ENCODE assay signal across 1 cellular context in the genomic region with DNA sequence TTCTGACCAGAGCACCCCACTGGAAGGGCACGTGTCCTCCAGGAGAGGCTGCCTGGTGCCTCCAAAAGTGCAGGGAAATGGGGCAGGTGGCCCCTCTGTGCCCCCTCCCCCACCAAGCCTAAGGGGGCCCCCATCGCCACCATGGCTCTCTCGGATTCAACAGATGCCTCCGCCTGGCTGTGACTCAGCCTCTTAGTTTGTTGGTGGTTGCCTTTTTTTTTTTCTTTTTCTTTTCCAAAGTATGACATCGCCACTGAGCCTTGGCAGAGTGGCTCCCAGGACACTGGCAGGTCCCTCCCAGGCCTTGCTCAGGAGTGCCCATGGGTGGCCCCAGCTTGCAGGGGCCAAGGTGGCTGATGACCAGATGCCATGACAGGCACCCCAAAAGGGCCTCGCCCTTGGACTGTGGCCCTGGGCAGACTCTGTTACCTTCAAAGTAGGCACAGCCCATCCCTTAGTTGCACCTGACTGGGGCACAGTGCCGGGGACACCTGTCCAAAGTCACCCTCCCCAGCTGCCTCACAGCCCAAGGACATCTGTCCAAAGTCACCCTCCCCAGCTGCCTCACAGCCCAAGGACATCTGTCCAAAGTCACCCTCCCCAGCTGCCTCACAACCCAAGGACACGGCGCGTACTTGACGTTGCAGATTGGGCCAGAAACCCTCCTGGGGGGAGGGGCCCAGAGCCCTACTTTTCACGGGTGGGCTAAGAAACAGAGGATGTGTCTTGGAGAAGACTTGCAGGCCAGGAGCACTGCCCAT.
A peak's percentile ranks its signal among the peaks of the same experiment; 100 is the strongest.
TF ChIP-seq lines count a peak whose summit lies in the region.

No MANE protein-coding gene starts in this region.

TF ChIP-seq in HepG2, 621 proteins besides CTCF, POLR2A, EP300 and RAD21:
- TF ChIP-seq ZNF891 (CRISPR knock-in tag; IDR thresholded peaks at IDR 0.05), result 0 out of 2 replicates have a peak, but pooled peaks have one; percentile 22
- TF ChIP-seq ZNF549 (CRISPR knock-in tag; IDR thresholded peaks at IDR 0.05), result no peak
- TF ChIP-seq, protein P1, sequence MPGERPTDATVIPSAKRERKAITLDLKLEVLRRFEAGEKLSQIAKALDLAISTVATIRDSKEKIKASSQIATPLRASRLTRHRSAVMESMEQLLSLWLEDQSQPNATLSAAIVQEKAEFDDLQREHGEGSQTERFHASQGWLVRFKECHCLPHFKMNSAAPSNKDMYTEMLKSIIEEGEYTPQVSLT (CRISPR knock-in tag; IDR thresholded peaks at IDR 0.05; ENCODE audit: borderline replicate concordance, low read depth), result no peak
- TF ChIP-seq HNF4A (CRISPR knock-in tag; IDR thresholded peaks at IDR 0.05), result peak; percentile 20; the same call in 1 of the 2 replicates
- TF ChIP-seq, protein P2, sequence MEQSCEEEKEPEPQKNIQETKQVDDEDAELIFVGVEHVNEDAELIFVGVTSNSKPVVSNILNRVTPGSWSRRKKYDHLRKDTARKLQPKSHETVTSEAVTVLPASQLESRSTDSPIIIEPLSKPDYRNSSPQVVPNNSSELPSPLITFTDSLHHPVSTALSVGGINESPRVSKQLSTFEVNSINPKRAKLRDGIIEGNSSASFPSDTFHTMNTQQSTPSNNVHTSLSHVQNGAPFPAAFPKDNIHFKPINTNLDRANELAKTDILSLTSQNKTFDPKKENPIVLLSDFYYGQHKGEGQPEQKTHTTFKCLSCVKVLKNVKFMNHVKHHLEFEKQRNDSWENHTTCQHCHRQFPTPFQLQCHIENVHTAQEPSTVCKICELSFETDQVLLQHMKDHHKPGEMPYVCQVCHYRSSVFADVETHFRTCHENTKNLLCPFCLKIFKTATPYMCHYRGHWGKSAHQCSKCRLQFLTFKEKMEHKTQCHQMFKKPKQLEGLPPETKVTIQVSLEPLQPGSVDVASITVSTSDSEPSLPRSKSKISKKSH (CRISPR knock-in tag; IDR thresholded peaks at IDR 0.05; ENCODE audit: borderline replicate concordance), result 0 out of 2 replicates have a peak, but pooled peaks have one; percentile 22
- peak; percentile 84 for TF ChIP-seq ESRRA (CRISPR knock-in tag; IDR thresholded peaks at IDR 0.05; ENCODE audit: low read depth)
